In genomic region chr19:5719961-5720790, GRCh38 we compare ENCODE assay signal across 1 cellular context.
TF ChIP-seq lines count a peak whose summit lies in the region.

A gene with protein sequence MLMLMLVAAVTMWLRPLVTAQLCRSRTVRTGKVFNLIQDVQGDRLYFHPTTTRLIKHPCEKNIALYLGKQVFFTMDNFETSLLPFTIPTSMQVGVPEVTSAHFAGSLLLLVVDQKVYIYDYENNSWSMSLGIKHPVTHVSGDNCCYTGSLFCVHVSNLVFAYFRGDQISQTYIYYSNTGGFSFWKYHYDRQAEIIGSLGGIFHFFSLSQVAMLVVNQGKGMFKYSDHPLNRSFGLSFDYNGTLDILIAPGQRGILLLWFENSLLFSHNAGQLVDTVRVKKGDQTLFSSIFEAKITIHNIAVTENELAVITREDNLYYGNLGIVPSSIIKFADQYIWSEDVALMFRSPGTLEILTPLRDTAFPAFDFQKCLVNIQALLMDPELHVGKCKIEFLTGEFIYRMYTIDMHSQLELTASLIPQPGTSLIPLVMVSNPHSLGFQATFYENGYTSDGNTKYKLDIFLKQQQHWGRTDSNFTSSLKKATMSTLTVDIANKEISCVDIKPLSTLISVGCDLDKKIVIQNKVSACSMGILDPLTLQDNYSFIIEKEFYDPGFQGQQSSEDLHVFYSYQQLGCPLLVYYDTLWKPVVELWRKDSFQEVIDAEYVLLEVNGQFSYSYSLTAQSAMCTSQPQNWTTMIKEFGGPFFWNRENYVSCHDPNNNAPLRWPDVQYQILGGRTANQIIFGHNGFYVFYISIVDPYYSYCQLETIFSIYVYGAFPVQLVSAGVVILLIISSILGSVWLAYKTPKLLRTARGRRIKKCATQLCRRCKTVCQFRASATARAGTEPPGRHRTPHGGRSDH (plus strand): TSS chr19:5720637. CDS start chr19:5720738, 101 bp downstream.
A gene with protein sequence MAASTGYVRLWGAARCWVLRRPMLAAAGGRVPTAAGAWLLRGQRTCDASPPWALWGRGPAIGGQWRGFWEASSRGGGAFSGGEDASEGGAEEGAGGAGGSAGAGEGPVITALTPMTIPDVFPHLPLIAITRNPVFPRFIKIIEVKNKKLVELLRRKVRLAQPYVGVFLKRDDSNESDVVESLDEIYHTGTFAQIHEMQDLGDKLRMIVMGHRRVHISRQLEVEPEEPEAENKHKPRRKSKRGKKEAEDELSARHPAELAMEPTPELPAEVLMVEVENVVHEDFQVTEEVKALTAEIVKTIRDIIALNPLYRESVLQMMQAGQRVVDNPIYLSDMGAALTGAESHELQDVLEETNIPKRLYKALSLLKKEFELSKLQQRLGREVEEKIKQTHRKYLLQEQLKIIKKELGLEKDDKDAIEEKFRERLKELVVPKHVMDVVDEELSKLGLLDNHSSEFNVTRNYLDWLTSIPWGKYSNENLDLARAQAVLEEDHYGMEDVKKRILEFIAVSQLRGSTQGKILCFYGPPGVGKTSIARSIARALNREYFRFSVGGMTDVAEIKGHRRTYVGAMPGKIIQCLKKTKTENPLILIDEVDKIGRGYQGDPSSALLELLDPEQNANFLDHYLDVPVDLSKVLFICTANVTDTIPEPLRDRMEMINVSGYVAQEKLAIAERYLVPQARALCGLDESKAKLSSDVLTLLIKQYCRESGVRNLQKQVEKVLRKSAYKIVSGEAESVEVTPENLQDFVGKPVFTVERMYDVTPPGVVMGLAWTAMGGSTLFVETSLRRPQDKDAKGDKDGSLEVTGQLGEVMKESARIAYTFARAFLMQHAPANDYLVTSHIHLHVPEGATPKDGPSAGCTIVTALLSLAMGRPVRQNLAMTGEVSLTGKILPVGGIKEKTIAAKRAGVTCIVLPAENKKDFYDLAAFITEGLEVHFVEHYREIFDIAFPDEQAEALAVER (minus strand): TSS chr19:5720146. CDS start chr19:5720132, 14 bp downstream.

TF ChIP-seq in HepG2, 621 proteins besides CTCF, POLR2A, EP300 and RAD21 (continued from another document):
- TF ChIP-seq HNRNPH1 (optimal IDR thresholded peaks at IDR 0.05; ENCODE audit: low read depth, low read length), result no peak
- TF ChIP-seq ZNF609 (CRISPR knock-in tag; IDR thresholded peaks at IDR 0.05; ENCODE audit: borderline replicate concordance), result peak; percentile 65; the same call in 1 of the 2 replicates
- no peak for TF ChIP-seq SOX6 (IDR thresholded peaks at IDR 0.05)
- TF ChIP-seq SOX6 (CRISPR knock-in tag; IDR thresholded peaks at IDR 0.05), result peak; percentile 72
- TF ChIP-seq ZKSCAN8 (CRISPR knock-in tag; IDR thresholded peaks at IDR 0.05; ENCODE audit: borderline replicate concordance), result peak; percentile 63; the same call in 1 of the 2 replicates
- TF ChIP-seq ZBED4 (CRISPR knock-in tag; IDR thresholded peaks at IDR 0.05; ENCODE audit: borderline replicate concordance), result peak; percentile 27; the same call in 1 of the 2 replicates
- no peak for TF ChIP-seq ZNF678 (CRISPR knock-in tag; IDR thresholded peaks at IDR 0.05)
- TF ChIP-seq ZNF891 (CRISPR knock-in tag; IDR thresholded peaks at IDR 0.05), result peak; percentile 62
- TF ChIP-seq ZBTB10 (CRISPR knock-in tag; IDR thresholded peaks at IDR 0.05; ENCODE audit: borderline replicate concordance), result peak; percentile 33; the same call in 1 of the 2 replicates
- TF ChIP-seq ZNF446 (CRISPR knock-in tag; IDR thresholded peaks at IDR 0.05), result no peak
- TF ChIP-seq CREB1 (IDR thresholded peaks at IDR 0.05), result peak; percentile 95
- peak; percentile 97 for TF ChIP-seq CREB1 (CRISPR knock-in tag; IDR thresholded peaks at IDR 0.05)
- TF ChIP-seq SMC3 (IDR thresholded peaks at IDR 0.05; ENCODE audit: low read length), result no peak; the same call in 1 of the 2 replicates
- no peak for TF ChIP-seq KAT2B (IDR thresholded peaks at IDR 0.05; ENCODE audit: borderline replicate concordance, low read depth, low read length)
- peak; percentile 56; the same call in 1 of the 2 replicates for TF ChIP-seq ZNF33A (CRISPR knock-in tag; IDR thresholded peaks at IDR 0.05; ENCODE audit: borderline replicate concordance)
- TF ChIP-seq ZNF597 (CRISPR knock-in tag; IDR thresholded peaks at IDR 0.05), result no peak
- peak; percentile 44 for TF ChIP-seq CEBPG (CRISPR knock-in tag; IDR thresholded peaks at IDR 0.05)
- TF ChIP-seq THAP11 (CRISPR knock-in tag; IDR thresholded peaks at IDR 0.05), result peak; percentile 96
- TF ChIP-seq SPEN (CRISPR knock-in tag; IDR thresholded peaks at IDR 0.05; ENCODE audit: low read depth), result peak; percentile 86
- TF ChIP-seq NCOR1 (IDR thresholded peaks at IDR 0.05; ENCODE audit: borderline replicate concordance, low read length), result no peak
- TF ChIP-seq, protein P1, sequence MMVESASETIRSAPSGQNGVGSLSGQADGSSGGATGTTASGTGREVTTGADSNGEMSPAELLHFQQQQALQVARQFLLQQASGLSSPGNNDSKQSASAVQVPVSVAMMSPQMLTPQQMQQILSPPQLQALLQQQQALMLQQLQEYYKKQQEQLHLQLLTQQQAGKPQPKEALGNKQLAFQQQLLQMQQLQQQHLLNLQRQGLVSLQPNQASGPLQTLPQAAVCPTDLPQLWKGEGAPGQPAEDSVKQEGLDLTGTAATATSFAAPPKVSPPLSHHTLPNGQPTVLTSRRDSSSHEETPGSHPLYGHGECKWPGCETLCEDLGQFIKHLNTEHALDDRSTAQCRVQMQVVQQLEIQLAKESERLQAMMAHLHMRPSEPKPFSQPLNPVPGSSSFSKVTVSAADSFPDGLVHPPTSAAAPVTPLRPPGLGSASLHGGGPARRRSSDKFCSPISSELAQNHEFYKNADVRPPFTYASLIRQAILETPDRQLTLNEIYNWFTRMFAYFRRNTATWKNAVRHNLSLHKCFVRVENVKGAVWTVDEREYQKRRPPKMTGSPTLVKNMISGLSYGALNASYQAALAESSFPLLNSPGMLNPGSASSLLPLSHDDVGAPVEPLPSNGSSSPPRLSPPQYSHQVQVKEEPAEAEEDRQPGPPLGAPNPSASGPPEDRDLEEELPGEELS (CRISPR knock-in tag; IDR thresholded peaks at IDR 0.05), result peak; percentile 55; the same call in 1 of the 2 replicates
- peak; percentile 97 for TF ChIP-seq ZFX (CRISPR knock-in tag; IDR thresholded peaks at IDR 0.05; ENCODE audit: low read depth)
- TF ChIP-seq ZNF577 (CRISPR knock-in tag; IDR thresholded peaks at IDR 0.05; ENCODE audit: borderline replicate concordance, low read depth), result no peak
